Comparison of ENCODE assay signal across 27 cellular contexts in genomic region chr19:1149259-1150045, GRCh38.
"Had no signal": no experiment of that assay in that cellular context is flagged by ENCODE, and none has a peak within 500 bp of the region (broad histone marks: within the 10 kb centered on the region; RNA-seq: fewer than 3 reads in every experiment).

No MANE protein-coding gene starts in this region.

- H3K4me2 ChIP-seq: smooth muscle cell had no signal

- ATAC-seq: activated CD4-positive, CD25-positive, alpha-beta regulatory T cell treated with anti-CD3 and anti-CD28 coated beads, Interleukin-2, amount 50 U/mL, for 24 hours; activated T-cell treated with anti-CD3 and anti-CD28 coated beads, Interleukin-2, amount 50 U/mL, for 4 hours; activated T-helper 17 cell treated with anti-CD3 and anti-CD28 coated beads, Interleukin-2, amount 50 U/mL, for 72 hours; left cardiac atrium; psoas muscle had no signal

- H3K9me3 ChIP-seq: ovary, psoas muscle, thyroid gland had no signal

- DNase-seq: activated CD4-positive, alpha-beta T cell treated with anti-CD3 and anti-CD28 coated beads for 48 hours; activated CD4-positive, alpha-beta T cell treated with anti-CD3 and anti-CD28 coated beads, Interleukin-2, amount 50 U/mL, for 48 hours; activated CD8-positive, alpha-beta memory T cell treated with anti-CD3 and anti-CD28 coated beads, Interleukin-2, amount 50 U/mL, for 48 hours; activated gamma-delta T cell treated with Interleukin-2 at 50 U/mL for 16 hours; activated naive CD4-positive, alpha-beta T cell treated with anti-CD3 and anti-CD28 coated beads, Interleukin-2, amount 50 U/mL, for 16 hours; activated T-cell treated with anti-CD3 and anti-CD28 coated beads, Interleukin-2, amount 50 U/mL, for 4 hours; amniotic stem cell; caudate nucleus; cortex of kidney; glutamatergic neuron; left cardiac atrium; mammary epithelial cell; naive B cell; nephron progenitor cell; stimulated activated CD4-positive, alpha-beta T cell treated with anti-CD3 and anti-CD28 coated beads, Interleukin-15, amount 100 ng/mL, for 24 hours; stimulated activated CD4-positive, alpha-beta T cell treated with anti-CD3 and anti-CD28 coated beads, Interleukin-2, amount 100 ng/mL, for 24 hours; stimulated activated naive CD4-positive, alpha-beta T cell; SW 1271; T-helper 9 cell; thyroid gland had no signal

- H3K27ac Mint-ChIP-seq: activated T-helper 17 cell treated with anti-CD3 and anti-CD28 coated beads, Interleukin-2, amount 50 U/mL, for 72 hours; naive B cell; nephron progenitor cell; T-helper 1 cell treated with Interleukin-12 subunit alpha and Interleukin-12 subunit beta and Interleukin-4 antibody, amounts not matched to agents 30 μg/mL and 1 μg/mL, for 36 hours had no signal

- H3K9me3 Mint-ChIP-seq: activated T-cell treated with anti-CD3 and anti-CD28 coated beads, Interleukin-2, amount 50 U/mL, for 4 hours; activated T-helper 17 cell treated with anti-CD3 and anti-CD28 coated beads, Interleukin-2, amount 50 U/mL, for 72 hours; T-helper 1 cell treated with Interleukin-12 subunit alpha and Interleukin-12 subunit beta and Interleukin-4 antibody, amounts not matched to agents 30 μg/mL and 1 μg/mL, for 36 hours had no signal

- H3K27me3 ChIP-seq: ovary, thyroid gland had no signal

- H3K4me3 Mint-ChIP-seq: activated T-cell treated with anti-CD3 and anti-CD28 coated beads, Interleukin-2, amount 50 U/mL, for 4 hours; activated T-helper 17 cell treated with anti-CD3 and anti-CD28 coated beads, Interleukin-2, amount 50 U/mL, for 72 hours; naive B cell; nephron progenitor cell; T-helper 1 cell treated with Interleukin-12 subunit alpha and Interleukin-12 subunit beta and Interleukin-4 antibody, amounts not matched to agents 30 μg/mL and 1 μg/mL, for 36 hours had no signal

- H3K27me3 Mint-ChIP-seq: activated T-helper 17 cell treated with anti-CD3 and anti-CD28 coated beads, Interleukin-2, amount 50 U/mL, for 72 hours; naive B cell had no signal

- H3K36me3 ChIP-seq: ovary had no signal

- H3K27ac ChIP-seq: ovary, psoas muscle, thyroid gland, VCaP had no signal

- H3K4me3 ChIP-seq: ovary, psoas muscle, smooth muscle cell, thyroid gland had no signal
